8 cellular contexts compared by ENCODE assay signal in genomic region chr19:15551183-15552004, GRCh38. TPM values are rescaled to one million over a fixed set of nuclear protein-coding genes. Genes with fewer than 3 reads are reported as not detected.
DNase-seq lines count a peak whose midpoint lies in the region; ATAC-seq, FAIRE-seq and TF ChIP-seq lines count a peak whose summit lies in the region.

No MANE protein-coding gene starts in this region.

- H3K27me3 Mint-ChIP-seq in activated T-helper 2 cell treated with anti-CD3 and anti-CD28 coated beads, Interferon-gamma antibody, Interleukin-2, Interleukin-4, amounts not matched to agents 10 μg/mL and 5 μg/mL and 100 μg/mL, durations not matched to agents 14 hours and 24 hours and 36 hours (ENCODE audit: low read depth): peaks cover under 1% of the 10 kb centered on the region

- no peak for FAIRE-seq in D721Med (lab: Jason Lieb, UNC)

- H3K9ac ChIP-seq in NT2/D1 (ENCODE audit: insufficient read length, low read depth) (peak overlapping the region; percentile 74), iPS-15b (ENCODE audit: low read depth, low read length) (peak overlapping the region; percentile 24)

- H3K36me3 ChIP-seq in NT2/D1 (ENCODE audit: insufficient read depth, insufficient read length, low read length) (no peaks in the 10 kb centered on the region), iPS-15b (ENCODE audit: control insufficient read depth, insufficient read depth, low read length) (no peaks in the 10 kb centered on the region)

- peaks cover 10% of the 10 kb centered on the region for H3K4me1 ChIP-seq in NT2/D1 (ENCODE audit: insufficient read depth, insufficient read length)
- peaks cover 3% of the 10 kb centered on the region for H3K4me1 ChIP-seq in iPS-15b (ENCODE audit: control insufficient read depth, insufficient read depth, low read length)

- H3K4me3 Mint-ChIP-seq in activated T-helper 2 cell treated with anti-CD3 and anti-CD28 coated beads, Interferon-gamma antibody, Interleukin-2, Interleukin-4, amounts not matched to agents 10 μg/mL and 5 μg/mL and 100 μg/mL, durations not matched to agents 14 hours and 24 hours and 36 hours (ENCODE audit: low read depth): peak overlapping the region; percentile 73

- H3K4me3 ChIP-seq in NT2/D1 (ENCODE audit: insufficient read length, low read depth) (peak overlapping the region; percentile 60), iPS-15b (ENCODE audit: low read depth, low read length) (peak overlapping the region; percentile 77)

- no peaks in the 10 kb centered on the region for H3K9me3 Mint-ChIP-seq in activated T-helper 2 cell treated with anti-CD3 and anti-CD28 coated beads, Interferon-gamma antibody, Interleukin-2, Interleukin-4, amounts not matched to agents 10 μg/mL and 5 μg/mL and 100 μg/mL, durations not matched to agents 14 hours and 24 hours and 36 hours

- intact Hi-C loops in activated T-helper 2 cell treated with anti-CD3 and anti-CD28 coated beads, Interferon-gamma antibody, Interleukin-2, Interleukin-4, amounts not matched to agents 10 μg/mL and 5 μg/mL and 100 μg/mL, durations not matched to agents 14 hours and 24 hours and 36 hours (cut with micrococcal nuclease): loop anchor here (5.0 kb wide), 1 partner anchor 34 kb away; no protein-coding TSS in a partner anchor

- DNase-seq in DMS153 treated with DMSO at 0.1 percent for 48 hours (lab: John Stamatoyannopoulos, UW; ENCODE audit: unreplicated experiment) (peak; percentile 51), NT2/D1 (ENCODE audit: low read depth, low spot score) (peak; percentile 62), D721Med (ENCODE audit: insufficient read length, low spot score) (no peak), COR-L47 (lab: John Stamatoyannopoulos, UW) (no peak)
- peak; percentile 45 for DNase-seq in activated T-helper 2 cell treated with anti-CD3 and anti-CD28 coated beads, Interferon-gamma antibody, Interleukin-2, Interleukin-4, amounts not matched to agents 10 μg/mL and 5 μg/mL and 100 μg/mL, durations not matched to agents 14 hours and 24 hours and 36 hours (ENCODE audit: low spot score)
- peak; percentile 39 to 56 (median 52) for DNase-seq in stimulated activated CD4-positive, alpha-beta T cell treated with anti-CD3 and anti-CD28 coated beads, TNF-alpha, amount 100 ng/mL, for 48 hours (ENCODE audit: low read depth in 3 of 3)

- H3K27ac Mint-ChIP-seq in activated T-helper 2 cell treated with anti-CD3 and anti-CD28 coated beads, Interferon-gamma antibody, Interleukin-2, Interleukin-4, amounts not matched to agents 10 μg/mL and 5 μg/mL and 100 μg/mL, durations not matched to agents 14 hours and 24 hours and 36 hours: no peak overlapping the region

- no peak for TF ChIP-seq CTCF in D721Med (IDR thresholded peaks at IDR 0.05; ENCODE audit: insufficient read depth, missing control alignments)

- H3K36me3 Mint-ChIP-seq in activated T-helper 2 cell treated with anti-CD3 and anti-CD28 coated beads, Interferon-gamma antibody, Interleukin-2, Interleukin-4, amounts not matched to agents 10 μg/mL and 5 μg/mL and 100 μg/mL, durations not matched to agents 14 hours and 24 hours and 36 hours (ENCODE audit: low read depth): no peaks in the 10 kb centered on the region

- peaks cover 19% of the 10 kb centered on the region for H3K4me1 Mint-ChIP-seq in activated T-helper 2 cell treated with anti-CD3 and anti-CD28 coated beads, Interferon-gamma antibody, Interleukin-2, Interleukin-4, amounts not matched to agents 10 μg/mL and 5 μg/mL and 100 μg/mL, durations not matched to agents 14 hours and 24 hours and 36 hours (ENCODE audit: low read depth)

- H3K27me3 ChIP-seq in NT2/D1 (ENCODE audit: insufficient read depth, insufficient read length): peaks cover 4% of the 10 kb centered on the region
- peaks cover 10% of the 10 kb centered on the region for H3K27me3 ChIP-seq in iPS-15b (ENCODE audit: control insufficient read depth, insufficient read depth, low read length)

- H3K9me3 ChIP-seq in NT2/D1 (ENCODE audit: insufficient read depth, low read length) (no peaks in the 10 kb centered on the region), iPS-15b (ENCODE audit: control insufficient read depth, insufficient read depth, low read length) (no peaks in the 10 kb centered on the region)

- no peak for ATAC-seq in GM18498 (IDR thresholded peaks at IDR 0.05; ENCODE audit: unreplicated experiment)

RNA-seq across cellular contexts. Expression of gene CYP4F22, which starts 43.1 kb away (rescaled TPM):
- total RNA-seq in activated T-helper 2 cell treated with anti-CD3 and anti-CD28 coated beads, Interferon-gamma antibody, Interleukin-2, Interleukin-4, amounts not matched to agents 10 μg/mL and 5 μg/mL and 100 μg/mL, durations not matched to agents 14 hours and 24 hours and 36 hours: 0.14 TPM in 2 replicates

Comparison
In these comparisons a context has a peak if more than half of its experiments do, and no peak if none do; other contexts are left out.
1. DNase-seq: peak in DMS153 treated with DMSO at 0.1 percent for 48 hours (single experiment), NT2/D1 (single experiment), activated T-helper 2 cell treated with anti-CD3 and anti-CD28 coated beads, Interferon-gamma antibody, Interleukin-2, Interleukin-4, amounts not matched to agents 10 μg/mL and 5 μg/mL and 100 μg/mL, durations not matched to agents 14 hours and 24 hours and 36 hours (single experiment) and stimulated activated CD4-positive, alpha-beta T cell treated with anti-CD3 and anti-CD28 coated beads, TNF-alpha, amount 100 ng/mL, for 48 hours (3 of 3); none in D721Med (single experiment) and COR-L47 (single experiment).